In genomic region chr15:64460737-64461576, GRCh38 we compare ENCODE assay signal across 8 cellular contexts. TPM values are rescaled to one million over a fixed set of nuclear protein-coding genes. Genes with fewer than 3 reads are reported as not detected.
DNase-seq lines count a peak whose midpoint lies in the region; ATAC-seq lines count a peak whose summit lies in the region.

No MANE protein-coding gene starts in this region.

- ATAC-seq in stimulated activated naive CD8-positive, alpha-beta T cell treated with anti-CD3 and anti-CD28 coated beads, Interleukin-15, Interleukin-2, amounts not matched to agents 100 U/mL and 50 U/mL, for 24 hours, result peak; percentile 22

- H3K36me3 ChIP-seq in H7 (replicated peaks; ENCODE audit: control insufficient read depth, insufficient read depth, low read length), result no peaks in the 10 kb centered on the region; the same call in 1 of the 2 replicates

- no peaks in the 10 kb centered on the region for H3K27me3 ChIP-seq in H7 (ENCODE audit: control insufficient read depth, insufficient read depth, low read length)

- peak overlapping the region; percentile 68 for H3K4me3 ChIP-seq in H7 (ENCODE audit: insufficient read depth, low read depth, low read length)

- DNase-seq in COLO829 (ENCODE audit: low spot score) (peak; percentile 71), H7 (no peak), NCI-H774 (lab: John Stamatoyannopoulos, UW) (peak; percentile 40), epidermal melanocyte (ENCODE audit: insufficient read length, low spot score) (peak; percentile 87), midbrain (lab: John Stamatoyannopoulos, UW) (peak; percentile 59), GDM1 (lab: John Stamatoyannopoulos, UW) (no peak)
- DNase-seq in activated CD8-positive, alpha-beta memory T cell treated with anti-CD3 and anti-CD28 coated beads, Interleukin-2, amount 50 U/mL, for 4 hours, result peak; percentile 34
- DNase-seq in stimulated activated naive CD8-positive, alpha-beta T cell treated with anti-CD3 and anti-CD28 coated beads, Interleukin-15, Interleukin-2, amounts not matched to agents 100 U/mL and 50 U/mL, for 24 hours, result peak; percentile 46

RNA-seq across cellular contexts. Expression of gene ZNF609, which starts 0.6 kb away (rescaled TPM):
- total RNA-seq in H7 (2014; rRNA removed; shearing (Covaris generic)), result 24.8 and 32.8 TPM in 2 replicates

Comparison
In these comparisons a context has a peak if more than half of its experiments do, and no peak if none do; other contexts are left out.
1. DNase-seq: peak in COLO829 (single experiment), NCI-H774 (single experiment), activated CD8-positive, alpha-beta memory T cell treated with anti-CD3 and anti-CD28 coated beads, Interleukin-2, amount 50 U/mL, for 4 hours (single experiment), epidermal melanocyte (single experiment), midbrain (single experiment) and stimulated activated naive CD8-positive, alpha-beta T cell treated with anti-CD3 and anti-CD28 coated beads, Interleukin-15, Interleukin-2, amounts not matched to agents 100 U/mL and 50 U/mL, for 24 hours (single experiment); none in H7 (single experiment) and GDM1 (single experiment).